21 cellular contexts compared by ENCODE assay signal in the genomic region with DNA sequence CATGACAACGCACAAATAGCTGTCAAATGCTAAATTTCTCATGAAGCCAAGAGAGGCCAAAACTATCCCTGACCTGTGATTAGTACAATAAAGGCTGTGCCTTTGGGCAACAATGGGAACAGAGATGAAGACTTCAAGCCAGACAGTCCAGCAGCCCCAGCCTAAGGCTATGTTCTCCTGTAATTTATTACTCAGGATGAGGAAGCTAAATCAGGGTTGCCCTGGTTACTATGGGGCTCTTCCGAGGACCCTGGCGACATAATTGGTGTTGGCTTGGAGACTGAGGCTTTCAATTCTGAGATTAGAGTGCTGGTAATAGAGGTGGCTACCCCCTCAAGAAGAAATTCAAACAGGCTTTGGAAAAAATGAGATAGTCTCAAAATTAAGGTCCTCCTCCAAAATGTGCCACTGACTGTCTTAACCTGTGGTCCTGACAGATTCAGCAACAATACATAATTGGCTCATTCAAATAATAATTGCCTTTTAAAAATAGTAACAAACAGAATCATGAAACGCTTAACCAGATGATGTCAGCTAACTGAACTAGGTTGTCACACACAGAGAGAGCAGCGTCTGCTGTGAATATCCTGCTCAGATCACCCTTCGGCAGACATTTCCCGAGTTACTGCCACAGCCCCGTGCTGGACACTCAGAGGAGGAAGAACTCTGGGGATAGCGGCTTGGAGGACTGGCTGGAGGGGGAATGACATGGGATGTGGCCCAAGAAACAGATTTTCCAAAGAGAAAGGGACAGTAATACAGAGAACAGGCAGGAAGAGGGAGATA. TPM values are rescaled to one million over a fixed set of nuclear protein-coding genes. Genes with fewer than 3 reads are reported as not detected.
DNase-seq lines count a peak whose midpoint lies in the region; ATAC-seq and TF ChIP-seq lines count a peak whose summit lies in the region.
"Had no signal": no experiment of that assay in that cellular context is flagged by ENCODE, and none has a peak within 500 bp of the region (broad histone marks: within the 10 kb centered on the region; RNA-seq: fewer than 3 reads in every experiment).

No MANE protein-coding gene starts in this region.

- H3K9ac ChIP-seq in SK-N-SH = no peak overlapping the region

- DNase-seq in SK-N-SH (peak; percentile 64), NCI-H748 treated with DMSO at 0.1 percent for 48 hours (lab: John Stamatoyannopoulos, UW) (peak; percentile 30), lung (ENCODE audit: low spot score) (peak; percentile 3), activated gamma-delta T cell treated with Interleukin-2 at 50 U/mL for 16 hours (no peak), body of pancreas (no peak)
- DNase-seq: activated CD4-positive, alpha-beta T cell treated with anti-CD3 and anti-CD28 coated beads, Interleukin-2, amount 50 U/mL, for 1 hour; activated CD8-positive, alpha-beta memory T cell treated with anti-CD3 and anti-CD28 coated beads, Interleukin-2, amount 10 ng/mL, durations not matched to agents 7 days and 5 days; activated naive CD4-positive, alpha-beta T cell treated with anti-CD3 and anti-CD28 coated beads, Interleukin-2, amount 50 U/mL, for 16 hours; DMS79; lower lobe of right lung; NCI-H1048; OCI-M1; stimulated activated CD4-positive, alpha-beta T cell treated with anti-CD3 and anti-CD28 coated beads, Interleukin-2, amount 100 ng/mL, for 48 hours had no signal

- H3K4me1 ChIP-seq in SK-N-SH (ENCODE audit: control insufficient read depth in 1 of 2, insufficient read depth in 2 of 2, low read depth in 1 of 2, low read length in 1 of 2) = peaks cover 0 to 13% of the 10 kb centered on the region in 2 experiments; a peak in 2 of 4 replicates
- peaks cover 0 to 3% of the 10 kb centered on the region in 2 donors for H3K4me1 ChIP-seq in lung (ENCODE audit: control insufficient read depth in 2 of 2, insufficient read depth in 2 of 2, low read length in 2 of 2)
- H3K4me1 ChIP-seq in gastroesophageal sphincter = no peaks in the 10 kb centered on the region
- no peaks in the 10 kb centered on the region for H3K4me1 ChIP-seq in body of pancreas
- H3K4me1 ChIP-seq: lower lobe of right lung, right atrium auricular region had no signal

- 28% methylated on average over 9 of the region's 9 CpGs for WGBS in SK-N-SH (ENCODE audit: low lambda C conversion rate)
- 51 to 52% methylated on average over 9 of the region's 9 CpGs for WGBS in lung, 2 donors
- whole genome bisulfite sequencing in gastroesophageal sphincter (ENCODE audit: low coverage in 1 of 2), 2 donors = 48 to 63% methylated on average over 5 to 9 of the region's 9 CpGs
- 55 to 70% methylated on average over 9 of the region's 9 CpGs for WGBS in body of pancreas, 2 donors

- no peaks in the 10 kb centered on the region for H3K79me2 ChIP-seq in SK-N-SH (ENCODE audit: insufficient read depth)

- H4K20me1 ChIP-seq in SK-N-SH (ENCODE audit: insufficient read depth) = no peaks in the 10 kb centered on the region

- CTCF ChIA-PET in SK-N-SH (lab: Yijun Ruan, JAX) = interaction anchor here (1.1 kb wide), 1 partner anchor 11 kb away, joined by 3 read pairs; no protein-coding TSS in a partner anchor

- no peak overlapping the region for H2AFZ ChIP-seq in SK-N-SH (ENCODE audit: low read depth)

- TF ChIP-seq EP300 in SK-N-SH (IDR thresholded peaks at IDR 0.05; ENCODE audit: borderline replicate concordance in 1 of 2, low read depth in 1 of 2, low read length in 1 of 2) (no peak), gastroesophageal sphincter (IDR thresholded peaks at IDR 0.05) (no peak)

- no peaks in the 10 kb centered on the region for H3K9me2 ChIP-seq in SK-N-SH

- no peaks in the 10 kb centered on the region for H3K9me3 ChIP-seq in SK-N-SH
- H3K9me3 ChIP-seq in lung (ENCODE audit: control insufficient read depth in 2 of 2, insufficient read depth in 1 of 2, low read length in 1 of 2) = no peaks in the 10 kb centered on the region
- no peaks in the 10 kb centered on the region for H3K9me3 ChIP-seq in gastroesophageal sphincter
- H3K9me3 ChIP-seq in body of pancreas = no peaks in the 10 kb centered on the region
- H3K9me3 ChIP-seq: lower lobe of right lung, right atrium auricular region had no signal

- intact Hi-C loops in body of pancreas (cut with DNase I) = no loop called here

- H3K4me3 ChIP-seq in SK-N-SH (ENCODE audit: low read depth in 2 of 2, low read length in 1 of 2) (no peak overlapping the region), lung (no peak overlapping the region), gastroesophageal sphincter (no peak overlapping the region), body of pancreas (no peak overlapping the region)
- H3K4me3 ChIP-seq: GM12878, lower lobe of right lung, right atrium auricular region had no signal

- no peaks in the 10 kb centered on the region for H3F3A ChIP-seq in SK-N-SH (replicated peaks; ENCODE audit: insufficient read depth)

- POLR2A ChIA-PET in SK-N-SH (lab: Yijun Ruan, JAX) = no interaction called here

- ATAC-seq in SK-N-SH treated with all-trans-retinoic acid at 6 μM for 48 hours (no peak), lung (ENCODE audit: insufficient read depth, low FRiP score) (no peak), gastroesophageal sphincter (no peak), body of pancreas (no peak), HG03025 (IDR thresholded peaks at IDR 0.05; ENCODE audit: low FRiP score, unreplicated experiment) (no peak)
- ATAC-seq: activated CD8-positive, alpha-beta memory T cell treated with anti-CD3 and anti-CD28 coated beads, Interleukin-2, amount 10 ng/mL, durations not matched to agents 7 days and 5 days; GM12878; HCT116; HepG2; lower lobe of right lung; stimulated activated effector memory CD8-positive, alpha-beta T cell treated with anti-CD3 and anti-CD28 coated beads, Interleukin-12 subunit alpha, Interleukin-12 subunit beta, amount 100 ng/mL, for 72 hours had no signal

- H3K27me3 ChIP-seq in SK-N-SH (ENCODE audit: insufficient read depth) (no peaks in the 10 kb centered on the region; the same call in 1 of the 2 replicates), lung (ENCODE audit: control insufficient read depth, insufficient read depth) (no peaks in the 10 kb centered on the region), gastroesophageal sphincter (peaks cover 29% of the 10 kb centered on the region), body of pancreas (no peaks in the 10 kb centered on the region)
- H3K27me3 ChIP-seq: right atrium auricular region had no signal

- no peak overlapping the region for H3K4me2 ChIP-seq in SK-N-SH

- H3K36me3 ChIP-seq in SK-N-SH (replicated peaks in 1 of 2; ENCODE audit: control insufficient read depth in 1 of 2, insufficient read depth in 2 of 2, low read length in 1 of 2) (no peaks in the 10 kb centered on the region), lung (ENCODE audit: control insufficient read depth in 2 of 2, insufficient read depth in 2 of 2, low read length in 2 of 2) (no peaks in the 10 kb centered on the region), gastroesophageal sphincter (no peaks in the 10 kb centered on the region), body of pancreas (replicated peaks in 1 of 2; ENCODE audit: insufficient read depth in 1 of 2, low read depth in 2 of 2) (no peaks in the 10 kb centered on the region)
- H3K36me3 ChIP-seq: lower lobe of right lung, right atrium auricular region had no signal

- TF ChIP-seq RAD21 in SK-N-SH (IDR thresholded peaks at IDR 0.05; ENCODE audit: low read length) = no peak

- TF ChIP-seq CTCF in SK-N-SH (IDR thresholded peaks at IDR 0.05) = no peak
- no peak for TF ChIP-seq CTCF in lung (IDR thresholded peaks at IDR 0.05; ENCODE audit: control extremely low read depth, extremely low read depth)
- TF ChIP-seq CTCF in gastroesophageal sphincter (IDR thresholded peaks at IDR 0.05) = no peak
- TF ChIP-seq CTCF in body of pancreas (IDR thresholded peaks at IDR 0.05) = no peak

- TF ChIP-seq POLR2A in gastroesophageal sphincter (IDR thresholded peaks at IDR 0.05) (no peak), body of pancreas (IDR thresholded peaks at IDR 0.05) (no peak)

- H3K27ac ChIP-seq in SK-N-SH (ENCODE audit: low read depth in 2 of 2, low read length in 1 of 2) (peak overlapping the region in 1 of 2 experiments; percentile 71; a peak in 2 of 4 replicates), lung (ENCODE audit: low read depth in 1 of 2, low read length in 1 of 2) (no peak overlapping the region), gastroesophageal sphincter (no peak overlapping the region), body of pancreas (no peak overlapping the region)
- H3K27ac ChIP-seq: lower lobe of right lung, right atrium auricular region had no signal

TF ChIP-seq in SK-N-SH, 30 proteins besides CTCF, POLR2A, EP300 and RAD21:
- TF ChIP-seq RXRA (IDR thresholded peaks at IDR 0.05; ENCODE audit: borderline replicate concordance, low read depth) (no peak), GABPA (IDR thresholded peaks at IDR 0.05; ENCODE audit: low read depth) (no peak), TEAD4 (IDR thresholded peaks at IDR 0.05; ENCODE audit: borderline replicate concordance, insufficient read depth) (no peak)

TF ChIP-seq in SK-N-SH treated with all-trans-retinoic acid at 6 μM for 48 hours, 23 proteins besides CTCF, POLR2A, EP300 and RAD21 (continues in another document):
- TF ChIP-seq CSDC2 (CRISPR knock-in tag; IDR thresholded peaks at IDR 0.05) (no peak), RARB (CRISPR knock-in tag; IDR thresholded peaks at IDR 0.05) (no peak), BACH2 (CRISPR knock-in tag; IDR thresholded peaks at IDR 0.05; ENCODE audit: borderline replicate concordance) (no peak), PPARA (CRISPR knock-in tag; IDR thresholded peaks at IDR 0.05; ENCODE audit: borderline replicate concordance) (no peak), ISL1 (CRISPR knock-in tag; IDR thresholded peaks at IDR 0.05) (no peak), ZNF70 (CRISPR knock-in tag; IDR thresholded peaks at IDR 0.05) (no peak), ZFP3 (CRISPR knock-in tag; IDR thresholded peaks at IDR 0.05) (no peak), ESRRG (CRISPR knock-in tag; IDR thresholded peaks at IDR 0.05) (no peak)
- TF ChIP-seq, protein P1, sequence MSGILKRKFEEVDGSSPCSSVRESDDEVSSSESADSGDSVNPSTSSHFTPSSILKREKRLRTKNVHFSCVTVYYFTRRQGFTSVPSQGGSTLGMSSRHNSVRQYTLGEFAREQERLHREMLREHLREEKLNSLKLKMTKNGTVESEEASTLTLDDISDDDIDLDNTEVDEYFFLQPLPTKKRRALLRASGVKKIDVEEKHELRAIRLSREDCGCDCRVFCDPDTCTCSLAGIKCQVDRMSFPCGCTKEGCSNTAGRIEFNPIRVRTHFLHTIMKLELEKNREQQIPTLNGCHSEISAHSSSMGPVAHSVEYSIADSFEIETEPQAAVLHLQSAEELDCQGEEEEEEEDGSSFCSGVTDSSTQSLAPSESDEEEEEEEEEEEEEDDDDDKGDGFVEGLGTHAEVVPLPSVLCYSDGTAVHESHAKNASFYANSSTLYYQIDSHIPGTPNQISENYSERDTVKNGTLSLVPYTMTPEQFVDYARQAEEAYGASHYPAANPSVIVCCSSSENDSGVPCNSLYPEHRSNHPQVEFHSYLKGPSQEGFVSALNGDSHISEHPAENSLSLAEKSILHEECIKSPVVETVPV (CRISPR knock-in tag; IDR thresholded peaks at IDR 0.05) = no peak

RNA-seq across cellular contexts. Expression of a gene that starts 43.0 kb away (rescaled TPM):
- polyA plus RNA-seq in SK-N-SH (2012; rRNA removed) (5.2 and 5.5 TPM in 2 replicates), lung (1 to 10 TPM; 4.8 to 5.7 TPM)
- 5.7 TPM in 2 replicates for polyA plus RNA-seq in SK-N-SH (2012; cell fraction: cytosol; rRNA removed)
- 3.0 and 3.1 TPM in 2 replicates for polyA plus RNA-seq in SK-N-SH (2012; cell fraction: nucleus; rRNA removed)
- total RNA-seq in lung (10 to 100 TPM in 1 of 2 donors, 1 to 10 TPM in 1; 6.2 to 11.4 TPM), gastroesophageal sphincter (10 to 100 TPM; 10.6 to 16.4 (median 13.9) TPM), body of pancreas (1 to 10 TPM; 6.2 to 6.9 TPM)

Comparison
In these comparisons a context has a peak if more than half of its experiments do, and no peak if none do; other contexts are left out.
1. DNase-seq: peak in SK-N-SH (single experiment), NCI-H748 treated with DMSO at 0.1 percent for 48 hours (single experiment) and lung (single experiment); none in activated gamma-delta T cell treated with Interleukin-2 at 50 U/mL for 16 hours (single experiment) and body of pancreas (0 of 4).